23 cellular contexts compared by ENCODE assay signal in the genomic region with DNA sequence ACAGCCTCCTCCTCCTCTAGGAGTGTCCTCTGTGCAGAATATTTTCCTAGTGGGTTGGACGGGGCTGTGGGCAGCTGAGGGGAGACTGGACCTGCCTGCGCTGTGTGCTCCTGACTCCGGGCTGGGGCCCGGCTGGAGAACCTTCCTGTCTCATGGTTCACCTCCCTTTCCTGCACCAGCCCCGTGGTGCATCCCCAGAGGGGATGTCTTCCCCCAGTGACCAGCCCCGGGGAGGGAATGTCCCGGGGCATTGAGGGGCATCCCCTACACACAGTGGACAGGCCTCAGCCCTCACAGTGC. TPM values are rescaled to one million over a fixed set of nuclear protein-coding genes. Genes with fewer than 3 reads are reported as not detected.
"Had no signal": no experiment of that assay in that cellular context is flagged by ENCODE, and none has a peak within 500 bp of the region (broad histone marks: within the 10 kb centered on the region; RNA-seq: fewer than 3 reads in every experiment).

No MANE protein-coding gene starts in this region.

- H3K9me3 ChIP-seq: adrenal gland, colonic mucosa, prostate gland had no signal

- H3K27me3 ChIP-seq: colonic mucosa, gastrocnemius medialis, tibial nerve had no signal

- H3K4me1 ChIP-seq: adrenal gland, colonic mucosa, esophagus muscularis mucosa, gastrocnemius medialis, neural progenitor cell, prostate gland, tibial nerve had no signal

- ATAC-seq: activated T-helper 17 cell treated with anti-CD3 and anti-CD28 coated beads, Interleukin-2, amount 50 U/mL, for 72 hours; effector memory CD8-positive, alpha-beta T cell; gastrocnemius medialis; left lobe of liver; naive thymus-derived CD8-positive, alpha-beta T cell had no signal

- FAIRE-seq: astrocyte, endothelial cell of umbilical vein, kidney, urothelium cell line had no signal

- H3K36me3 ChIP-seq: adrenal gland, colonic mucosa, esophagus muscularis mucosa, gastrocnemius medialis, neural progenitor cell, prostate gland, tibial nerve had no signal

- H3K27ac ChIP-seq: adrenal gland, colonic mucosa, dorsolateral prefrontal cortex, esophagus muscularis mucosa, gastrocnemius medialis, neural progenitor cell, prostate gland, tibial nerve had no signal

- H3K4me3 ChIP-seq: adrenal gland, colonic mucosa, dorsolateral prefrontal cortex, esophagus muscularis mucosa, gastrocnemius medialis, lung, neural progenitor cell, prostate gland, tibial nerve had no signal

- DNase-seq: activated CD8-positive, alpha-beta memory T cell treated with anti-CD3 and anti-CD28 coated beads for 24 hours; activated CD8-positive, alpha-beta memory T cell treated with anti-CD3 and anti-CD28 coated beads, Interleukin-2, amount 50 U/mL, for 4 hours; activated naive CD4-positive, alpha-beta T cell; activated T-cell treated with anti-CD3 and anti-CD28 coated beads, Interleukin-2, amount 50 U/mL, for 24 hours; adrenal gland; colonic mucosa; effector memory CD8-positive, alpha-beta T cell; gastrocnemius medialis; kidney; naive thymus-derived CD8-positive, alpha-beta T cell; stimulated activated CD4-positive, alpha-beta T cell treated with anti-CD3 and anti-CD28 coated beads, Interleukin-1b, Interleukin-23, amount 100 ng/mL, for 48 hours; T-helper 9 cell had no signal

RNA-seq across cellular contexts. Expression of gene PITX1, which starts 51.9 kb away (rescaled TPM):
- total RNA-seq: activated T-helper 17 cell treated with anti-CD3 and anti-CD28 coated beads, Interleukin-2, amount 50 U/mL, for 72 hours; kidney; naive thymus-derived CD8-positive, alpha-beta T cell had no signal
- polyA plus RNA-seq: naive thymus-derived CD8-positive, alpha-beta T cell had no signal
